In genomic region chr1:9652379-9653194, GRCh38 we compare ENCODE assay signal across 8 cellular contexts. TPM values are rescaled to one million over a fixed set of nuclear protein-coding genes. Genes with fewer than 3 reads are reported as not detected.
DNase-seq lines count a peak whose midpoint lies in the region; ATAC-seq, FAIRE-seq and TF ChIP-seq lines count a peak whose summit lies in the region.

No MANE protein-coding gene starts in this region.

- H3K4me2 ChIP-seq in A549: peak overlapping the region; percentile 96

- H3K36me3 ChIP-seq in H7 (replicated peaks; ENCODE audit: control insufficient read depth, insufficient read depth, low read length) (no peaks in the 10 kb centered on the region), tibial nerve (no peaks in the 10 kb centered on the region)

- CTCF ChIA-PET in A549 (lab: Yijun Ruan, JAX): interaction anchor here (0.6 to 3.0 kb wide), 5 partner anchors 11 to 69 kb away, joined by 3 to 8 read pairs (median 6); no protein-coding TSS in a partner anchor

- H3K4me3 Mint-ChIP-seq in mesothelial cell of epicardium: peak overlapping the region; percentile 52

- FAIRE-seq in A549 (lab: Jason Lieb, UNC): no peak

- H3K4me1 ChIP-seq in A549 (no peaks in the 10 kb centered on the region), tibial nerve (peaks cover 0 to 20% (median 7%) of the 10 kb centered on the region in 4 donors)

- no peak for TF ChIP-seq CTCF in A549 (IDR thresholded peaks at IDR 0.05)
- TF ChIP-seq CTCF in cardiac fibroblast (IDR thresholded peaks at IDR 0.05; ENCODE audit: low read depth, low read length): no peak
- no peak for TF ChIP-seq CTCF in mesothelial cell of epicardium (IDR thresholded peaks at IDR 0.05; ENCODE audit: unreplicated experiment)
- no peak for TF ChIP-seq CTCF in tibial nerve (IDR thresholded peaks at IDR 0.05)

- H3K27ac ChIP-seq in A549 (peak overlapping the region in 1 of 2 experiments; percentile 55; a peak in 2 of 6 replicates), tibial nerve (peak overlapping the region in 2 of 4 donors; percentile 49 to 84)

- ATAC-seq in A549 (peak; percentile 12 to 45; a peak in 3 of 6 replicates), HG02981 (IDR thresholded peaks at IDR 0.05; ENCODE audit: unreplicated experiment) (no peak)

- H3K4me1 Mint-ChIP-seq in mesothelial cell of epicardium: peaks cover 5% of the 10 kb centered on the region

- TF ChIP-seq EP300 in A549 (IDR thresholded peaks at IDR 0.05): no peak
- TF ChIP-seq EP300 in tibial nerve (IDR thresholded peaks at IDR 0.05): no peak

- no peak for TF ChIP-seq POLR2A in A549 (IDR thresholded peaks at IDR 0.05; ENCODE audit: low read length)
- no peak for TF ChIP-seq POLR2A in tibial nerve (IDR thresholded peaks at IDR 0.05)

- no peak overlapping the region for H3K27ac Mint-ChIP-seq in mesothelial cell of epicardium

- no peaks in the 10 kb centered on the region for H3K36me3 Mint-ChIP-seq in mesothelial cell of epicardium

- 47% methylated on average over 19 of the region's 55 CpGs for WGBS in A549 (ENCODE audit: missing lambda C conversion rate)
- 3 to 9% methylated on average over 33 to 55 of the region's 55 CpGs for WGBS in tibial nerve, 2 donors

- H3K4me3 ChIP-seq in A549: peak overlapping the region; percentile 47
- H3K4me3 ChIP-seq in H7 (ENCODE audit: insufficient read depth, low read depth, low read length): peak overlapping the region; percentile 60
- peak overlapping the region; percentile 35 to 41 for H3K4me3 ChIP-seq in cardiac fibroblast (replicated peaks in 1 of 2; ENCODE audit: low read depth in 2 of 2, low read length in 2 of 2)
- peak overlapping the region; percentile 31 to 58 (median 46) for H3K4me3 ChIP-seq in tibial nerve

- POLR2A ChIA-PET in A549 (lab: Yijun Ruan, JAX): no interaction called here

- H3K27me3 ChIP-seq in H7 (ENCODE audit: control insufficient read depth, insufficient read depth, low read length) (peaks cover 38% of the 10 kb centered on the region), tibial nerve (peaks cover 0 to 46% of the 10 kb centered on the region in 2 donors)

- H3K27me3 Mint-ChIP-seq in mesothelial cell of epicardium (ENCODE audit: low read depth): peaks cover 59% of the 10 kb centered on the region

- H3K9me3 Mint-ChIP-seq in mesothelial cell of epicardium: no peaks in the 10 kb centered on the region

- DNase-seq in A549 (ENCODE audit: low read depth in 1 of 2, low spot score in 1 of 2): no peak
- peak; percentile 74 for DNase-seq in H7
- DNase-seq in T-helper 22 cell (ENCODE audit: low read depth): peak; percentile 69
- peak; percentile 10 to 18 for DNase-seq in cardiac fibroblast (ENCODE audit: low read depth in 2 of 2)
- no peak for DNase-seq in mesothelial cell of epicardium (ENCODE audit: low spot score in 2 of 2, unreplicated experiment in 2 of 2)
- DNase-seq in tibial nerve (ENCODE audit: low spot score in 2 of 2): no peak
- no peak for DNase-seq in DMS114 treated with DMSO at 0.1 percent for 48 hours (lab: John Stamatoyannopoulos, UW; ENCODE audit: unreplicated experiment)

- no peaks in the 10 kb centered on the region for H3K9me3 ChIP-seq in A549
- no peaks in the 10 kb centered on the region for H3K9me3 ChIP-seq in tibial nerve

- TF ChIP-seq RAD21 in A549 (conservative IDR thresholded peaks at IDR 0.05 in 1 of 2, IDR thresholded peaks at IDR 0.05 in 1 of 2): no peak

TF ChIP-seq in A549, 52 proteins besides CTCF, POLR2A, EP300 and RAD21:
- TF ChIP-seq MAFK (IDR thresholded peaks at IDR 0.05; ENCODE audit: partially characterized antibody): no peak
- no peak for TF ChIP-seq REST (IDR thresholded peaks at IDR 0.05)
- TF ChIP-seq NR3C1 (IDR thresholded peaks at IDR 0.05): no peak
- no peak for TF ChIP-seq BCL3 (IDR thresholded peaks at IDR 0.05)
- no peak for TF ChIP-seq SMC3 (IDR thresholded peaks at IDR 0.05)
- TF ChIP-seq CEBPB (IDR thresholded peaks at IDR 0.05): no peak
- no peak for TF ChIP-seq PHF8 (IDR thresholded peaks at IDR 0.05; ENCODE audit: borderline replicate concordance, low read depth)
- no peak for TF ChIP-seq FOSB (CRISPR knock-in tag; IDR thresholded peaks at IDR 0.05)
- no peak for TF ChIP-seq MYC (IDR thresholded peaks at IDR 0.05; ENCODE audit: borderline replicate concordance, low read length)
- no peak for TF ChIP-seq ATOH8 (CRISPR knock-in tag; IDR thresholded peaks at IDR 0.05; ENCODE audit: low read depth)
- TF ChIP-seq RNF2 (IDR thresholded peaks at IDR 0.05; ENCODE audit: borderline replicate concordance, low read depth): no peak
- no peak for TF ChIP-seq HOXB5 (CRISPR knock-in tag; IDR thresholded peaks at IDR 0.05)
- TF ChIP-seq CHD4 (IDR thresholded peaks at IDR 0.05; ENCODE audit: borderline replicate concordance): no peak
- no peak for TF ChIP-seq ZFP36 (IDR thresholded peaks at IDR 0.05; ENCODE audit: borderline replicate concordance, partially characterized antibody)
- no peak for TF ChIP-seq JUNB (IDR thresholded peaks at IDR 0.05)
- TF ChIP-seq HDAC2 (IDR thresholded peaks at IDR 0.05): no peak; the same call in 1 of the 2 replicates

RNA-seq across cellular contexts. Expression of gene PIK3CD, which starts 1.1 kb away (rescaled TPM):
- polyA plus RNA-seq in A549 (2011; rRNA removed): 2.4 and 2.5 TPM in 2 replicates
- 3.1 and 4.1 TPM in 2 replicates for polyA plus RNA-seq in A549 (2012; cell fraction: cytosol; rRNA removed)
- 5.5 and 8.8 TPM in 2 replicates for polyA plus RNA-seq in A549 (2012; cell fraction: nucleus; rRNA removed)
- polyA plus RNA-seq in A549 (2017; fragmentation: RNase III; extraction: RNeasy Plus Mini Kit Qiagen cat#74134 plus additional on column Dnase treatment): 3.2 to 3.6 TPM (median 3.5 TPM) in 3 replicates
- polyA minus RNA-seq in A549 (2011; rRNA and poly(A)+ RNA removed): 5.5 and 6.0 TPM in 2 replicates
- 6.9 and 18.1 TPM in 2 replicates for total RNA-seq in H7 (2014; rRNA removed; shearing (Covaris generic))
- 3.7 to 4.7 TPM (median 4.3 TPM) in 3 replicates for total RNA-seq in mesothelial cell of epicardium
- 10 to 100 TPM in 2 of 4 donors, 1 to 10 TPM in 2; 6.9 to 18.0 (median 10.2) TPM for total RNA-seq in tibial nerve

Comparison
In these comparisons a context has a peak if more than half of its experiments do, and no peak if none do; other contexts are left out.
1. DNase-seq: peak in H7 (single experiment), T-helper 22 cell (single experiment) and cardiac fibroblast (2 of 2); none in A549 (0 of 2), mesothelial cell of epicardium (0 of 2), tibial nerve (0 of 2) and DMS114 treated with DMSO at 0.1 percent for 48 hours (single experiment).
2. Peak in every context shown above with its lines, with median percentiles within 50 percentile points of each other: H3K4me3 ChIP-seq.